In the genomic region with DNA sequence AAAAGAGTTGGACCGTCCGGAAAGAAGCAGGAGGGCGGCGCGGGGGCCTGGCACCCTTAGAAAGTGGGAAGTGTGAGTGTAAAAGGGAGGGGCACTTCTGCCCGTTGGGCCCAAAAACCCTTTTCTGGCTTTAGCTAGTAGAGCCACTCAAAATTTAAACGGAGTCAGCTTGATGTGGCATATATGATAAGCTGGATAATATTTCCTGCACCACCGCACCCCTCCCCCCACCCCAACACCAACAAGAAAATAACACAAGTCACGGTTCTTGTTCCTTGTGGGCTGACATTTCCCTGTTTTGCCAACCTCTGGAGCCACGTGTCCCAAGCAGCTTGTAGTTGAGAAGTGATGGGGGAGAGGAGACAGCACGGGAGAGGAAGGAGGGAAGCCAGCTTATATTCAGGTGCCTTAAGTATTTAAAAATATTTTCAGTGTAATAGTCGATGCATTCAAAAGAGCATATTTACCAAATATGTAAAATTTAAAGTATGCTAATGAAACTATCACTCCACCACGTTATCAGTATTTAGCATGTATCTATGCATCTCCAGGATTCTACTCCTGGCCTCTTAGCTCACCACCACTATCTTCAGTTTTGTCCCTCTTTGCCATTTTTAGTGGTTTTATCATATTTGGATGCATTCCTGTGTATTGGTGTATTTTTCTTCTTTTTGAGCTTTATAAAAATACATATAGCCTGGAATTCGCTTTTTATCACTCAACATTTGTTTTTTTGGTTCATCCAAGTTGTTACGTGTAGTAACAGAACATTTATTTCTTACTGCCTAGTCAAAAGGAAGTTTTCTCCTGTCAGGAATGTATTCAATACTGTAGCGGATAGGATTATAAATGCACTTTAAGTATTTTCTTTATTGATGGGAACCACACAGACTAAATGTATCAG, we compare ENCODE assay signal across 8 cellular contexts. TPM values are rescaled to one million over a fixed set of nuclear protein-coding genes. Genes with fewer than 3 reads are reported as not detected.
DNase-seq lines count a peak whose midpoint lies in the region; ATAC-seq, FAIRE-seq and TF ChIP-seq lines count a peak whose summit lies in the region.

No MANE protein-coding gene starts in this region.

- peak overlapping the region; percentile 89 for H3K4me3 Mint-ChIP-seq in astrocyte (ENCODE audit: unreplicated experiment)

- FAIRE-seq in astrocyte (lab: Jason Lieb, UNC): no peak

- peak overlapping the region; percentile 68 for H3K4me3 ChIP-seq in astrocyte (ENCODE audit: insufficient read depth, low read depth, low read length)
- peak overlapping the region; percentile 62 for H3K4me3 ChIP-seq in iPS-11a (ENCODE audit: low read depth, low read length)
- peak overlapping the region; percentile 75 for H3K4me3 ChIP-seq in retinal pigment epithelial cell (ENCODE audit: low read length)

- H3K4me2 ChIP-seq in astrocyte (ENCODE audit: low read length): peak overlapping the region; percentile 90

- no peaks in the 10 kb centered on the region for H3K9me3 ChIP-seq in astrocyte (ENCODE audit: insufficient read depth, low read depth, low read length)

- peak overlapping the region; percentile 96 for H3K27ac Mint-ChIP-seq in astrocyte (ENCODE audit: unreplicated experiment)

- peaks cover 12% of the 10 kb centered on the region for H3K4me1 Mint-ChIP-seq in astrocyte (ENCODE audit: low read depth, unreplicated experiment)

- H3K27me3 ChIP-seq in astrocyte (ENCODE audit: insufficient read depth, low read length): no peaks in the 10 kb centered on the region

- no peak for TF ChIP-seq CTCF in astrocyte (IDR thresholded peaks at IDR 0.05; ENCODE audit: insufficient read depth, low read depth, low read length)
- no peak for TF ChIP-seq CTCF in retinal pigment epithelial cell (conservative IDR thresholded peaks at IDR 0.05; ENCODE audit: low read depth, low read length)

- no peaks in the 10 kb centered on the region for H3K79me2 ChIP-seq in astrocyte (ENCODE audit: insufficient read depth, low read length)

- H3K36me3 Mint-ChIP-seq in astrocyte (ENCODE audit: low read depth, unreplicated experiment): no peaks in the 10 kb centered on the region

- peak; percentile 20 for ATAC-seq in GM18868 (IDR thresholded peaks at IDR 0.05; ENCODE audit: unreplicated experiment)
- peak; percentile 21 for ATAC-seq in HG03196 (IDR thresholded peaks at IDR 0.05; ENCODE audit: unreplicated experiment)
- ATAC-seq in HG02588 (IDR thresholded peaks at IDR 0.05; ENCODE audit: unreplicated experiment): no peak

- H3K9ac ChIP-seq in astrocyte (ENCODE audit: low read length): peak overlapping the region; percentile 100

- H3K27me3 Mint-ChIP-seq in astrocyte (ENCODE audit: low read depth, unreplicated experiment): no peaks in the 10 kb centered on the region

- H3K4me1 ChIP-seq in astrocyte (ENCODE audit: insufficient read depth, low read length): peaks cover 10% of the 10 kb centered on the region

- no peaks in the 10 kb centered on the region for H3K36me3 ChIP-seq in astrocyte (ENCODE audit: insufficient read depth, low read length)

- H4K20me1 ChIP-seq in astrocyte (ENCODE audit: insufficient read depth, low read length): no peaks in the 10 kb centered on the region

- no peaks in the 10 kb centered on the region for H3K9me3 Mint-ChIP-seq in astrocyte (ENCODE audit: unreplicated experiment)

- peak overlapping the region; percentile 65 for H2AFZ ChIP-seq in astrocyte (ENCODE audit: low read depth, low read length)

- H3K27ac ChIP-seq in astrocyte (ENCODE audit: low read depth, low read length): peak overlapping the region; percentile 92

- peak; percentile 78 for DNase-seq in CD1c-positive myeloid dendritic cell (ENCODE audit: extremely low spot score)
- DNase-seq in NCI-H82 treated with DMSO at 0.1 percent for 48 hours (lab: John Stamatoyannopoulos, UW; ENCODE audit: unreplicated experiment): peak; percentile 72
- peak; percentile 60 for DNase-seq in astrocyte (ENCODE audit: low read depth)
- DNase-seq in retinal pigment epithelial cell (ENCODE audit: low read depth): peak; percentile 34

RNA-seq across cellular contexts. Expression of a gene that starts 0.8 kb away (rescaled TPM):
- 12.6 and 13.2 TPM in 2 replicates for total RNA-seq in astrocyte

RNA-seq across cellular contexts. Expression of a gene that starts 49.9 kb away (rescaled TPM):
- 1.2 and 2.1 TPM in 2 replicates for total RNA-seq in astrocyte
